ENCODE assay signal across 23 cellular contexts in genomic region chr22:27300661-27301285, GRCh38.
DNase-seq lines count a peak whose midpoint lies in the region; ATAC-seq, FAIRE-seq and TF ChIP-seq lines count a peak whose summit lies in the region.
"Had no signal": no experiment of that assay in that cellular context is flagged by ENCODE, and none has a peak within 500 bp of the region (broad histone marks: within the 10 kb centered on the region; RNA-seq: fewer than 3 reads in every experiment).

No MANE protein-coding gene starts in this region.

- ATAC-seq in A549 (no peak), K562 (no peak)
- ATAC-seq: CD8-positive, alpha-beta T cell had no signal

- no peak for TF ChIP-seq POLR2A in A549 (IDR thresholded peaks at IDR 0.05; ENCODE audit: low read length)
- no peak for TF ChIP-seq POLR2A in K562 (conservative IDR thresholded peaks at IDR 0.05)
- TF ChIP-seq POLR2A in prostate gland (IDR thresholded peaks at IDR 0.05) = no peak

- H2BK5ac ChIP-seq in mesenchymal stem cell (ENCODE audit: low read depth, low read length, poor library complexity, severe bottlenecking) = no peak overlapping the region
- H2BK5ac ChIP-seq in neuronal stem cell (ENCODE audit: low read length) = no peak overlapping the region

- FAIRE-seq in A549 (lab: Jason Lieb, UNC) = no peak
- no peak for FAIRE-seq in K562 (lab: Jason Lieb, UNC)
- FAIRE-seq: GM12891, GM18507 had no signal

- H3K4me3 Mint-ChIP-seq in activated T-helper 2 cell treated with anti-CD3 and anti-CD28 coated beads, Interferon-gamma antibody, Interleukin-2, Interleukin-4, amounts not matched to agents 10 μg/mL and 5 μg/mL and 100 μg/mL, durations not matched to agents 14 hours and 24 hours and 36 hours (ENCODE audit: low read depth) = no peak overlapping the region
- H3K4me3 Mint-ChIP-seq: B cell; CD4-positive, CD25-positive, alpha-beta regulatory T cell; CD8-positive, alpha-beta T cell; HFFc6 had no signal

- intact Hi-C loops in K562 (cut with micrococcal nuclease) = no loop called here
- intact Hi-C loops in prostate gland (cut with DNase I) = no loop called here
- intact Hi-C loops in activated T-helper 2 cell treated with anti-CD3 and anti-CD28 coated beads, Interferon-gamma antibody, Interleukin-2, Interleukin-4, amounts not matched to agents 10 μg/mL and 5 μg/mL and 100 μg/mL, durations not matched to agents 14 hours and 24 hours and 36 hours (cut with micrococcal nuclease) = no loop called here

- H3K27ac ChIP-seq in A549 (no peak overlapping the region), K562 (ENCODE audit: extremely low read depth, low read depth, low read length) (no peak overlapping the region), mesenchymal stem cell (ENCODE audit: low read length, poor library complexity, severe bottlenecking) (no peak overlapping the region), neuronal stem cell (replicated peaks; ENCODE audit: low read length) (no peak overlapping the region), prostate gland (no peak overlapping the region)
- H3K27ac ChIP-seq: BLaER1, C4-2B had no signal

- POLR2A ChIA-PET in A549 (lab: Yijun Ruan, JAX) = no interaction called here
- POLR2A ChIA-PET in K562 (lab: Yijun Ruan, JAX) = no interaction called here

- H2AK5ac ChIP-seq in mesenchymal stem cell (ENCODE audit: low read length, severe bottlenecking) (no peak overlapping the region), neuronal stem cell (ENCODE audit: low read depth, low read length) (no peak overlapping the region)

- peak overlapping the region; percentile 78 for H2BK15ac ChIP-seq in mesenchymal stem cell (ENCODE audit: low read depth, poor library complexity, severe bottlenecking)
- H2BK15ac ChIP-seq in neuronal stem cell (ENCODE audit: low read length) = no peak overlapping the region

- H3K79me1 ChIP-seq in mesenchymal stem cell (replicated peaks; ENCODE audit: low read length, poor library complexity, severe bottlenecking) (no peaks in the 10 kb centered on the region), neuronal stem cell (ENCODE audit: low read depth, low read length) (no peaks in the 10 kb centered on the region)

- peaks cover 9% of the 10 kb centered on the region for H3K27me3 Mint-ChIP-seq in activated T-helper 2 cell treated with anti-CD3 and anti-CD28 coated beads, Interferon-gamma antibody, Interleukin-2, Interleukin-4, amounts not matched to agents 10 μg/mL and 5 μg/mL and 100 μg/mL, durations not matched to agents 14 hours and 24 hours and 36 hours (ENCODE audit: low read depth)

- no peak overlapping the region for H3K4me3 ChIP-seq in A549
- no peak overlapping the region for H3K4me3 ChIP-seq in K562
- H3K4me3 ChIP-seq in mesenchymal stem cell (ENCODE audit: insufficient read depth in 1 of 2, low read depth in 1 of 2, low read length in 2 of 2) = no peak overlapping the region
- H3K4me3 ChIP-seq in neuronal stem cell (ENCODE audit: low read length in 2 of 2) = no peak overlapping the region
- H3K4me3 ChIP-seq in prostate gland = no peak overlapping the region
- H3K4me3 ChIP-seq: BLaER1, HAP-1 had no signal

- H3K27ac Mint-ChIP-seq in activated T-helper 2 cell treated with anti-CD3 and anti-CD28 coated beads, Interferon-gamma antibody, Interleukin-2, Interleukin-4, amounts not matched to agents 10 μg/mL and 5 μg/mL and 100 μg/mL, durations not matched to agents 14 hours and 24 hours and 36 hours = no peak overlapping the region
- H3K27ac Mint-ChIP-seq: B cell; CD4-positive, CD25-positive, alpha-beta regulatory T cell; CD8-positive, alpha-beta T cell; HFFc6 had no signal

- H4K20me1 ChIP-seq in K562 (replicated peaks; ENCODE audit: control insufficient read depth, insufficient read depth, low read length) = no peaks in the 10 kb centered on the region
- H4K20me1 ChIP-seq: BLaER1 had no signal

- H3K4ac ChIP-seq in mesenchymal stem cell (ENCODE audit: low read depth in 1 of 2, low read length in 2 of 2) (peak overlapping the region in 1 of 2 experiments; percentile 15), neuronal stem cell (ENCODE audit: low read length) (no peak overlapping the region)

- H3K36me3 Mint-ChIP-seq in activated T-helper 2 cell treated with anti-CD3 and anti-CD28 coated beads, Interferon-gamma antibody, Interleukin-2, Interleukin-4, amounts not matched to agents 10 μg/mL and 5 μg/mL and 100 μg/mL, durations not matched to agents 14 hours and 24 hours and 36 hours (ENCODE audit: low read depth) = no peaks in the 10 kb centered on the region
- H3K36me3 Mint-ChIP-seq: CD4-positive, CD25-positive, alpha-beta regulatory T cell; CD8-positive, alpha-beta T cell had no signal

- H3K4me2 ChIP-seq in A549 (no peak overlapping the region), K562 (ENCODE audit: insufficient read depth, low read length) (no peak overlapping the region), mesenchymal stem cell (ENCODE audit: low read length, poor library complexity, severe bottlenecking) (no peak overlapping the region), neuronal stem cell (ENCODE audit: insufficient read depth, low read length, poor library complexity, severe bottlenecking) (no peak overlapping the region)
- H3K4me2 ChIP-seq: BLaER1 had no signal

- no TSS peak for BruUV-seq in K562 (replicated peaks; lab: Mats Ljungman, UMichigan)

- H2BK12ac ChIP-seq in mesenchymal stem cell (ENCODE audit: low read length in 2 of 2) (no peak overlapping the region), neuronal stem cell (ENCODE audit: low read length) (no peak overlapping the region)

- TF ChIP-seq RAD21 in A549 (conservative IDR thresholded peaks at IDR 0.05 in 1 of 2, IDR thresholded peaks at IDR 0.05 in 1 of 2) = no peak
- TF ChIP-seq RAD21 in K562 (CRISPR knock-in tag; conservative IDR thresholded peaks at IDR 0.05 in 1 of 2, IDR thresholded peaks at IDR 0.05 in 1 of 2) = no peak

- H3K14ac ChIP-seq in mesenchymal stem cell (ENCODE audit: low read length in 2 of 2) (no peak overlapping the region), neuronal stem cell (ENCODE audit: low read length) (no peak overlapping the region)

- CTCF ChIA-PET in A549 (lab: Yijun Ruan, JAX) (interaction anchor here (0.7 kb wide), 1 partner anchor 69 kb away, joined by 3 read pairs; no protein-coding TSS in a partner anchor), K562 (lab: Yijun Ruan, JAX; ENCODE audit: low intra/inter-chr PET ratio) (no interaction called here)

- H3K9me1 ChIP-seq in K562 (ENCODE audit: control insufficient read depth, insufficient read depth, low read length) = no peaks in the 10 kb centered on the region

- H4K91ac ChIP-seq in mesenchymal stem cell (ENCODE audit: low read length) = peak overlapping the region; percentile 25
- H4K91ac ChIP-seq in neuronal stem cell (ENCODE audit: low read depth, low read length, poor library complexity) = no peak overlapping the region

- H3K4me1 ChIP-seq in A549 (peaks cover 9% of the 10 kb centered on the region), K562 (replicated peaks in 1 of 2; ENCODE audit: control insufficient read depth in 2 of 2, insufficient read depth in 2 of 2, low read length in 2 of 2) (peaks cover 2 to 8% of the 10 kb centered on the region in 2 experiments; a peak in 4 of 5 replicates), mesenchymal stem cell (ENCODE audit: control insufficient read depth, insufficient read depth, low read depth, low read length) (peaks cover 6% of the 10 kb centered on the region), neuronal stem cell (ENCODE audit: control insufficient read depth in 2 of 2, insufficient read depth in 1 of 2, low read depth in 1 of 2, low read length in 2 of 2) (peaks cover 15 to 39% of the 10 kb centered on the region in 2 donors), prostate gland (replicated peaks) (no peaks in the 10 kb centered on the region)
- H3K4me1 ChIP-seq: Caco-2, HAP-1 had no signal

- H3K9me3 ChIP-seq in A549 (no peaks in the 10 kb centered on the region), K562 (replicated peaks; ENCODE audit: control insufficient read depth, insufficient read depth, low read depth, low read length) (no peaks in the 10 kb centered on the region), mesenchymal stem cell (ENCODE audit: control insufficient read depth, low read length) (no peaks in the 10 kb centered on the region), neuronal stem cell (replicated peaks in 1 of 2; ENCODE audit: control insufficient read depth in 2 of 2, insufficient read depth in 1 of 2, low read depth in 1 of 2, low read length in 2 of 2) (peaks cover 0 to 2% of the 10 kb centered on the region in 2 donors), prostate gland (no peaks in the 10 kb centered on the region)
- H3K9me3 ChIP-seq: BLaER1, Caco-2, HAP-1 had no signal

- no peak overlapping the region for H2BK120ac ChIP-seq in mesenchymal stem cell (ENCODE audit: low read depth, low read length)
- no peak overlapping the region for H2BK120ac ChIP-seq in neuronal stem cell (ENCODE audit: low read depth, low read length)

- H3K9me3 Mint-ChIP-seq in activated T-helper 2 cell treated with anti-CD3 and anti-CD28 coated beads, Interferon-gamma antibody, Interleukin-2, Interleukin-4, amounts not matched to agents 10 μg/mL and 5 μg/mL and 100 μg/mL, durations not matched to agents 14 hours and 24 hours and 36 hours = no peaks in the 10 kb centered on the region
- H3K9me3 Mint-ChIP-seq: HFFc6 had no signal

- in situ Hi-C loops in K562 (cut with MboI) = no loop called here

- TF ChIP-seq CTCF in A549 (IDR thresholded peaks at IDR 0.05) = no peak
- TF ChIP-seq CTCF in K562 (IDR thresholded peaks at IDR 0.05 in 2 of 3, conservative IDR thresholded peaks at IDR 0.05 in 1 of 3; ENCODE audit: insufficient read depth in 2 of 3, low read depth in 1 of 3, low read length in 3 of 3) = no peak
- no peak for TF ChIP-seq CTCF in prostate gland (IDR thresholded peaks at IDR 0.05)

- H4K8ac ChIP-seq in mesenchymal stem cell (ENCODE audit: low read length) (no peak overlapping the region), neuronal stem cell (ENCODE audit: low read depth, low read length) (no peak overlapping the region)

- no peaks in the 10 kb centered on the region for H3K79me2 ChIP-seq in K562 (ENCODE audit: control insufficient read depth, insufficient read depth, low read length)

- TF ChIP-seq EP300 in A549 (IDR thresholded peaks at IDR 0.05) = no peak
- no peak for TF ChIP-seq EP300 in K562 (IDR thresholded peaks at IDR 0.05; ENCODE audit: low read length)

- no peak overlapping the region for H3K18ac ChIP-seq in mesenchymal stem cell (ENCODE audit: low read depth in 1 of 2, low read length in 2 of 2)
- peak overlapping the region; percentile 2 for H3K18ac ChIP-seq in neuronal stem cell (ENCODE audit: low read length)

- H3K27me3 ChIP-seq in K562 (ENCODE audit: control insufficient read depth in 2 of 2, insufficient read depth in 2 of 2, low read length in 2 of 2) (peaks cover 3 to 19% of the 10 kb centered on the region in 2 experiments; a peak in 3 of 5 replicates), mesenchymal stem cell (ENCODE audit: control insufficient read depth in 1 of 2, insufficient read depth in 1 of 2, low read length in 2 of 2) (peaks cover 0 to 65% of the 10 kb centered on the region in 2 experiments), neuronal stem cell (ENCODE audit: control insufficient read depth in 3 of 3, insufficient read depth in 3 of 3, low read depth in 1 of 3, low read length in 3 of 3) (no peaks in the 10 kb centered on the region), prostate gland (replicated peaks; ENCODE audit: insufficient read depth) (peaks cover 5% of the 10 kb centered on the region)
- H3K27me3 ChIP-seq: BLaER1 had no signal

- H3K23ac ChIP-seq in mesenchymal stem cell (ENCODE audit: low read length in 2 of 2) (no peak overlapping the region), neuronal stem cell (ENCODE audit: low read depth, low read length, poor library complexity) (peak overlapping the region; percentile 37)

- H3K36me3 ChIP-seq in K562 (ENCODE audit: control insufficient read depth, insufficient read depth, low read length) = no peaks in the 10 kb centered on the region
- no peaks in the 10 kb centered on the region for H3K36me3 ChIP-seq in mesenchymal stem cell (ENCODE audit: control insufficient read depth in 1 of 2, insufficient read depth in 2 of 2, low read depth in 1 of 2, low read length in 2 of 2)
- H3K36me3 ChIP-seq in neuronal stem cell (replicated peaks in 1 of 2; ENCODE audit: control insufficient read depth in 2 of 2, insufficient read depth in 2 of 2, low read length in 2 of 2) = no peaks in the 10 kb centered on the region
- H3K36me3 ChIP-seq in prostate gland = no peaks in the 10 kb centered on the region
- H3K36me3 ChIP-seq: BLaER1, HAP-1 had no signal

- no peaks in the 10 kb centered on the region for H3K4me1 Mint-ChIP-seq in activated T-helper 2 cell treated with anti-CD3 and anti-CD28 coated beads, Interferon-gamma antibody, Interleukin-2, Interleukin-4, amounts not matched to agents 10 μg/mL and 5 μg/mL and 100 μg/mL, durations not matched to agents 14 hours and 24 hours and 36 hours (ENCODE audit: low read depth)
- H3K4me1 Mint-ChIP-seq: B cell had no signal

- H3K9ac ChIP-seq in K562 (ENCODE audit: insufficient read depth in 1 of 2, low read depth in 2 of 2, low read length in 2 of 2) (no peak overlapping the region), mesenchymal stem cell (ENCODE audit: low read length) (no peak overlapping the region), neuronal stem cell (ENCODE audit: low read depth, low read length, poor library complexity) (no peak overlapping the region)
- H3K9ac ChIP-seq: BLaER1 had no signal

- DNase-seq in A549 (ENCODE audit: low read depth in 1 of 2, low spot score in 1 of 2) (no peak), K562 (ENCODE audit: extremely low read depth in 1 of 4, low spot score in 3 of 4) (no peak), mesenchymal stem cell (no peak), neuronal stem cell (ENCODE audit: low spot score) (no peak), DMS153 treated with DMSO at 0.1 percent for 48 hours (lab: John Stamatoyannopoulos, UW; ENCODE audit: unreplicated experiment) (no peak), prostate gland (ENCODE audit: low spot score) (no peak)
- no peak for DNase-seq in activated CD4-positive, alpha-beta T cell treated with anti-CD3 and anti-CD28 coated beads for 4 hours
- no peak for DNase-seq in activated T-helper 2 cell treated with anti-CD3 and anti-CD28 coated beads, Interferon-gamma antibody, Interleukin-2, Interleukin-4, amounts not matched to agents 10 μg/mL and 5 μg/mL and 100 μg/mL, durations not matched to agents 14 hours and 24 hours and 36 hours (ENCODE audit: low spot score)
- DNase-seq: 8988T; Caco-2; CD4-positive, CD25-positive, alpha-beta regulatory T cell; CD8-positive, alpha-beta T cell; DMS53; DMS79 treated with DMSO at 0.1 percent for 48 hours; GF-D8; GOT3; HFFc6 had no signal

- 87% methylated on average over 11 of the region's 13 CpGs for WGBS in A549 (ENCODE audit: missing lambda C conversion rate)
- WGBS in K562 (ENCODE audit: insufficient coverage, low coverage, missing lambda C conversion rate) = 21% methylated on average over 10 of the region's 13 CpGs
- WGBS in mesenchymal stem cell = 91% methylated on average over 13 of the region's 13 CpGs
- WGBS in neuronal stem cell (ENCODE audit: extremely low coverage in 2 of 2, insufficient read length in 2 of 2, insufficient replicate concordance in 1 of 2), 2 donors = no CpG with 5 or more reads among the region's 13 CpGs
- 91% methylated on average over 13 of the region's 13 CpGs for WGBS in prostate gland

- H2AFZ ChIP-seq in K562 (ENCODE audit: low read depth, low read length) (no peak overlapping the region), mesenchymal stem cell (ENCODE audit: low read depth, low read length) (no peak overlapping the region), neuronal stem cell (ENCODE audit: low read length) (no peak overlapping the region)

Comparison
In these comparisons a context has a peak if more than half of its experiments do, and no peak if none do; other contexts are left out.
1. Of the 35 proteins assayed by ChIP-seq in both K562 and A549: peak only in K562: ESRRA; only in A549: KDM1A; in both: none; in neither: 33.